18 cellular contexts compared by ENCODE assay signal in the genomic region with DNA sequence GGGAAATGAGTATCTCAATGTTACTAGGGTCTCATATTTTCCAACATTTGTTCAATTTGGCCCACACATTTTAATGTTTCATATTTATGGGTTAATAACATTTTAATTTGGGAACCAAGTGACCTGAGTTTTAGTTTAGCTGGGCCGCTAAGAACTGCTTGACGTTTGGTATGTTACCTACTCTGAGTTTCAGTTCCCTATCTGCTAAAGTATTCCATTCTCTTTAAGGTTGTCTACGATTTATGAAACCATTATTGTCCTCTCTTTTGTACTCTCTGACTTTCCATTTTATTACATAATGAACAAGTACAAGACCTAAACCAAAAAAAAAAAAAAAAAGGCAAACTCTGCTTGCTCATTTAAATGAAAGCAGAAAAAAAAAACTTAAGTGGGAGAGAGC.
DNase-seq lines count a peak whose midpoint lies in the region; ATAC-seq lines count a peak whose summit lies in the region.
"Had no signal": no experiment of that assay in that cellular context is flagged by ENCODE, and none has a peak within 500 bp of the region (broad histone marks: within the 10 kb centered on the region; RNA-seq: fewer than 3 reads in every experiment).

No MANE protein-coding gene starts in this region.

- peak; percentile 8 for DNase-seq in SIG-M5 treated with dmso at 0.1 percent for 504 hours (lab: John Stamatoyannopoulos, UW; ENCODE audit: unreplicated experiment)
- DNase-seq in SIG-M5 (lab: John Stamatoyannopoulos, UW) = no peak
- DNase-seq in NCI-H524 (lab: John Stamatoyannopoulos, UW) = no peak
- DNase-seq in SHP77 treated with DMSO at 0.1 percent for 48 hours (lab: John Stamatoyannopoulos, UW) = no peak
- DNase-seq: 8988T; activated B cell treated with CpG ODN at 0.5 μM for 24 hours; activated CD8-positive, alpha-beta memory T cell treated with anti-CD3 and anti-CD28 coated beads, Interleukin-2, amount 50 U/mL, for 48 hours; CD8-positive, alpha-beta T cell; foreskin keratinocyte; NCI-H2029 treated with DMSO at 0.1 percent for 48 hours; NK-92 treated with Interleukin-12 subunit alpha and Interleukin-12 subunit beta, amount 100 ng/mL, for 24 hours; ovary had no signal

- no peak overlapping the region for H3K4me3 Mint-ChIP-seq in stimulated activated memory B cell treated with anti-CD40 and anti-IgM and Interleukin-4, amounts not matched to agents 10 μg/mL and 1 μg/mL and 100 μg/mL, for 72 hours
- H3K4me3 Mint-ChIP-seq: activated B cell treated with CpG ODN at 0.5 μM for 24 hours; activated naive CD4-positive, alpha-beta T cell treated with anti-CD3 and anti-CD28 coated beads, Interleukin-2, amount 50 U/mL, for 24 hours; CD8-positive, alpha-beta T cell had no signal

- no peaks in the 10 kb centered on the region for H3K9me3 Mint-ChIP-seq in stimulated activated memory B cell treated with anti-CD40 and anti-IgM and Interleukin-4, amounts not matched to agents 10 μg/mL and 1 μg/mL and 100 μg/mL, for 72 hours
- H3K9me3 Mint-ChIP-seq: activated B cell treated with CpG ODN at 0.5 μM for 24 hours; activated naive CD4-positive, alpha-beta T cell treated with anti-CD3 and anti-CD28 coated beads, Interleukin-2, amount 50 U/mL, for 24 hours; CD8-positive, alpha-beta T cell had no signal

- peak; percentile 95 for ATAC-seq in GM21526 (IDR thresholded peaks at IDR 0.05; ENCODE audit: low FRiP score, unreplicated experiment)
- ATAC-seq in HG03342 (IDR thresholded peaks at IDR 0.05; ENCODE audit: unreplicated experiment) = peak; percentile 85
- ATAC-seq in stimulated activated memory B cell treated with anti-CD40 and anti-IgM and Interleukin-4, amounts not matched to agents 10 μg/mL and 1 μg/mL and 100 μg/mL, for 72 hours = peak; percentile 50
- ATAC-seq in activated CD4-positive, CD25-positive, alpha-beta regulatory T cell treated with anti-CD3 and anti-CD28 coated beads, Interleukin-2, amount 50 U/mL, for 24 hours = no peak
- ATAC-seq: CD8-positive, alpha-beta T cell; foreskin keratinocyte; SK-N-SH treated with all-trans-retinoic acid at 6 μM for 48 hours had no signal

- no peaks in the 10 kb centered on the region for H3K4me1 Mint-ChIP-seq in stimulated activated memory B cell treated with anti-CD40 and anti-IgM and Interleukin-4, amounts not matched to agents 10 μg/mL and 1 μg/mL and 100 μg/mL, for 72 hours
- H3K4me1 Mint-ChIP-seq: activated B cell treated with CpG ODN at 0.5 μM for 24 hours; activated naive CD4-positive, alpha-beta T cell treated with anti-CD3 and anti-CD28 coated beads, Interleukin-2, amount 50 U/mL, for 24 hours had no signal

- H3K36me3 Mint-ChIP-seq in stimulated activated memory B cell treated with anti-CD40 and anti-IgM and Interleukin-4, amounts not matched to agents 10 μg/mL and 1 μg/mL and 100 μg/mL, for 72 hours = no peaks in the 10 kb centered on the region
- H3K36me3 Mint-ChIP-seq: activated naive CD4-positive, alpha-beta T cell treated with anti-CD3 and anti-CD28 coated beads, Interleukin-2, amount 50 U/mL, for 24 hours; CD8-positive, alpha-beta T cell had no signal

- no peak overlapping the region for H3K27ac Mint-ChIP-seq in stimulated activated memory B cell treated with anti-CD40 and anti-IgM and Interleukin-4, amounts not matched to agents 10 μg/mL and 1 μg/mL and 100 μg/mL, for 72 hours
- H3K27ac Mint-ChIP-seq: activated B cell treated with CpG ODN at 0.5 μM for 24 hours; activated naive CD4-positive, alpha-beta T cell treated with anti-CD3 and anti-CD28 coated beads, Interleukin-2, amount 50 U/mL, for 24 hours; CD8-positive, alpha-beta T cell had no signal

- H3K27me3 Mint-ChIP-seq in stimulated activated memory B cell treated with anti-CD40 and anti-IgM and Interleukin-4, amounts not matched to agents 10 μg/mL and 1 μg/mL and 100 μg/mL, for 72 hours = no peaks in the 10 kb centered on the region
- H3K27me3 Mint-ChIP-seq: activated B cell treated with CpG ODN at 0.5 μM for 24 hours had no signal

Comparison
In these comparisons a context has a peak if more than half of its experiments do, and no peak if none do; other contexts are left out.
1. ATAC-seq: peak in GM21526 (single experiment), HG03342 (single experiment) and stimulated activated memory B cell treated with anti-CD40 and anti-IgM and Interleukin-4, amounts not matched to agents 10 μg/mL and 1 μg/mL and 100 μg/mL, for 72 hours (single experiment); none in activated CD4-positive, CD25-positive, alpha-beta regulatory T cell treated with anti-CD3 and anti-CD28 coated beads, Interleukin-2, amount 50 U/mL, for 24 hours (0 of 2).